ENCODE assay signal across 10 cellular contexts in genomic region chr3:69865920-69866679, GRCh38.
DNase-seq lines count a peak whose midpoint lies in the region; ATAC-seq, FAIRE-seq and TF ChIP-seq lines count a peak whose summit lies in the region.
"Had no signal": no experiment of that assay in that cellular context is flagged by ENCODE, and none has a peak within 500 bp of the region (broad histone marks: within the 10 kb centered on the region; RNA-seq: fewer than 3 reads in every experiment).

No MANE protein-coding gene starts in this region.

- H4K20me1 ChIP-seq in keratinocyte (ENCODE audit: control insufficient read depth, extremely low read depth, insufficient read depth, low read length), result no peaks in the 10 kb centered on the region

- no peaks in the 10 kb centered on the region for H3K9me3 ChIP-seq in keratinocyte (ENCODE audit: control insufficient read depth, low read depth, low read length)

- no peaks in the 10 kb centered on the region for H3K36me3 ChIP-seq in keratinocyte (ENCODE audit: control insufficient read depth in 2 of 2, extremely low read depth in 1 of 2, insufficient read depth in 2 of 2, low read length in 2 of 2)

- FAIRE-seq in H54 (lab: Jason Lieb, UNC) (peak; percentile 27), keratinocyte (lab: Jason Lieb, UNC) (no peak)

- peak overlapping the region; percentile 60 for H2AFZ ChIP-seq in keratinocyte (ENCODE audit: control insufficient read depth, low read length)

- no peak for TF ChIP-seq POLR2A in H54 (IDR thresholded peaks at IDR 0.05; ENCODE audit: low read depth, low read length)

- peaks cover 23% of the 10 kb centered on the region for H3K4me1 ChIP-seq in keratinocyte (ENCODE audit: control insufficient read depth, extremely low read depth, insufficient read depth, low read length)

- H3K9me1 ChIP-seq in keratinocyte (ENCODE audit: control insufficient read depth, extremely low read depth, insufficient read depth, low read length), result no peaks in the 10 kb centered on the region

- H3K27ac ChIP-seq in caudate nucleus (ENCODE audit: low read depth, low read length), result peak overlapping the region; percentile 81
- no peak overlapping the region for H3K27ac ChIP-seq in keratinocyte (ENCODE audit: control insufficient read depth, insufficient read depth, low read length)

- TF ChIP-seq CTCF in keratinocyte (optimal IDR thresholded peaks at IDR 0.05 in 1 of 3, IDR thresholded peaks at IDR 0.05 in 1 of 3, conservative IDR thresholded peaks at IDR 0.05 in 1 of 3; ENCODE audit: extremely low read depth in 1 of 3, insufficient read depth in 2 of 3, low read length in 3 of 3), result no peak

- intact Hi-C loops in sciatic nerve (cut with DNase I), result no loop called here

- no peaks in the 10 kb centered on the region for H3K27me3 ChIP-seq in keratinocyte (ENCODE audit: control insufficient read depth, extremely low read depth, insufficient read depth, low read length)

- dilution Hi-C loops in keratinocyte (cut with MboI; ENCODE audit: extremely low pct_ligation_motif_present, low sequenced_read_pairs), result no loop called here

- H3K9ac ChIP-seq in keratinocyte (ENCODE audit: control insufficient read depth, extremely low read depth, insufficient read depth, low read length), result no peak overlapping the region

- H3K4me3 ChIP-seq in keratinocyte (ENCODE audit: control insufficient read depth in 2 of 3, extremely low read depth in 1 of 3, insufficient read depth in 2 of 3, low read depth in 1 of 3, low read length in 3 of 3), result peak overlapping the region; percentile 4 to 29 (median 16)

- ATAC-seq in sciatic nerve (peak; percentile 77), HG02981 (IDR thresholded peaks at IDR 0.05; ENCODE audit: unreplicated experiment) (no peak)

- peak overlapping the region; percentile 49 for H3K4me2 ChIP-seq in keratinocyte (ENCODE audit: control insufficient read depth, extremely low read depth, insufficient read depth, low read depth, low read length)

- no peaks in the 10 kb centered on the region for H3K79me2 ChIP-seq in keratinocyte (ENCODE audit: control insufficient read depth, insufficient read depth, low read length)

- no peak for DNase-seq in H54 (ENCODE audit: insufficient read length, low spot score)
- DNase-seq in caudate nucleus (lab: John Stamatoyannopoulos, UW), result peak in 40 of 61 donors; percentile 5 to 88 (median 39)
- DNase-seq in keratinocyte (ENCODE audit: low read depth, low spot score), result no peak
- DNase-seq in sciatic nerve (ENCODE audit: low spot score), result no peak
- DNase-seq in activated CD4-positive, alpha-beta T cell treated with anti-CD3 and anti-CD28 coated beads, Interleukin-2, amount 50 U/mL, for 4 hours, result no peak
- no peak for DNase-seq in stimulated activated CD8-positive, alpha-beta memory T cell treated with anti-CD3 and anti-CD28 coated beads, Interleukin-4, amount 100 ng/mL, for 48 hours
- no peak for DNase-seq in GF-D8 (lab: John Stamatoyannopoulos, UW)
- DNase-seq: activated naive CD4-positive, alpha-beta T cell treated with anti-CD3 and anti-CD28 coated beads, Interleukin-2, amount 50 U/mL, for 16 hours; NCI-H2029 had no signal

Comparison
In these comparisons a context has a peak if more than half of its experiments do, and no peak if none do; other contexts are left out.
1. DNase-seq: peak in caudate nucleus (40 of 61); none in H54 (single experiment), keratinocyte (single experiment), sciatic nerve (single experiment), activated CD4-positive, alpha-beta T cell treated with anti-CD3 and anti-CD28 coated beads, Interleukin-2, amount 50 U/mL, for 4 hours (0 of 2), stimulated activated CD8-positive, alpha-beta memory T cell treated with anti-CD3 and anti-CD28 coated beads, Interleukin-4, amount 100 ng/mL, for 48 hours (single experiment) and GF-D8 (single experiment).